ENCODE assay signal across 26 cellular contexts in the genomic region with DNA sequence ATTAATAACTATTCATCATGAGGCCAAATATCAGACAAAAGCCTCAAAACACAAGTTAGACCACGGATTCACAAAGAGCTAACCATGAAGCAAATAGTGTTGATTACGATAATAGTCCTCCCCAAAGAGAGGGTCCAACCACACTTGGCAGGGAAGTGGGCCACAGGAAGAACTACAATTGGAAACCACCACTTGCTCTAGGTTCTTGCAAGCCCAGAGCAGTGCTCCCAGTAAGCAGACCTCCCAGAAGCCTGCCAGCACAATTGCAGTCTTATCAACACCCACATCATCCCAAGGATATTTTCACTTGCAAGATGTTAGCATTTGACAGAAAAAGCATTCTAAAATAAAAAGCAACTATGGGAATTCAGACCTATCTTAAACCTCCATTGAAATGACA. TPM values are rescaled to one million over a fixed set of nuclear protein-coding genes. Genes with fewer than 3 reads are reported as not detected.
DNase-seq lines count a peak whose midpoint lies in the region; ATAC-seq and TF ChIP-seq lines count a peak whose summit lies in the region.
"Had no signal": no experiment of that assay in that cellular context is flagged by ENCODE, and none has a peak within 500 bp of the region (broad histone marks: within the 10 kb centered on the region; RNA-seq: fewer than 3 reads in every experiment).

No MANE protein-coding gene starts in this region.

- no peak overlapping the region for H2BK12ac ChIP-seq in trophoblast cell (ENCODE audit: low read length)

- H3K27me3 ChIP-seq in SK-N-SH (ENCODE audit: insufficient read depth) (no peaks in the 10 kb centered on the region), trophoblast cell (ENCODE audit: insufficient read depth, low read length) (no peaks in the 10 kb centered on the region)
- H3K27me3 ChIP-seq: heart left ventricle, left lung, spleen, transverse colon had no signal

- H3K4ac ChIP-seq in trophoblast cell (ENCODE audit: low read depth, low read length), result peak overlapping the region; percentile 65

- H3K18ac ChIP-seq in trophoblast cell (ENCODE audit: low read length), result no peak overlapping the region

- no peak for TF ChIP-seq EP300 in SK-N-SH (IDR thresholded peaks at IDR 0.05; ENCODE audit: borderline replicate concordance in 1 of 2, low read depth in 1 of 2, low read length in 1 of 2)

- no peak for TF ChIP-seq RAD21 in SK-N-SH (IDR thresholded peaks at IDR 0.05; ENCODE audit: low read length)

- H3K4me2 ChIP-seq in SK-N-SH, result peak overlapping the region; percentile 21; the same call in 1 of the 2 replicates
- no peak overlapping the region for H3K4me2 ChIP-seq in trophoblast cell (ENCODE audit: low read length)

- H3K9ac ChIP-seq in SK-N-SH, result no peak overlapping the region
- no peak overlapping the region for H3K9ac ChIP-seq in trophoblast cell (ENCODE audit: low read length)
- H3K9ac ChIP-seq: GM23248 had no signal

- no peak overlapping the region for H4K12ac ChIP-seq in trophoblast cell (ENCODE audit: low read depth, low read length)

- POLR2A ChIA-PET in SK-N-SH (lab: Yijun Ruan, JAX), result no interaction called here

- no peak for ATAC-seq in SK-N-SH treated with all-trans-retinoic acid at 6 μM for 48 hours
- ATAC-seq in activated T-helper 17 cell treated with anti-CD3 and anti-CD28 coated beads, Interleukin-2, amount 50 U/mL, for 72 hours (replicated peaks), result no peak
- ATAC-seq: heart left ventricle; left lung; mucosa of descending colon; stimulated activated naive CD8-positive, alpha-beta T cell treated with anti-CD3 and anti-CD28 coated beads, Interleukin-15, Interleukin-2, amounts not matched to agents 100 U/mL and 50 U/mL, for 24 hours had no signal

- no peak overlapping the region for H2AFZ ChIP-seq in SK-N-SH (ENCODE audit: low read depth)
- no peak overlapping the region for H2AFZ ChIP-seq in trophoblast cell (ENCODE audit: insufficient read depth, low read length, poor library complexity)
- H2AFZ ChIP-seq: GM23248 had no signal

- no peak overlapping the region for H3K14ac ChIP-seq in trophoblast cell (ENCODE audit: low read length)

- DNase-seq in SK-N-SH (no peak), iPS-NIHi7 (ENCODE audit: extremely low spot score) (peak; percentile 18), trophoblast cell (peak; percentile 30 to 66), NCI-H1105 (lab: John Stamatoyannopoulos, UW) (no peak), NCI-H2107 (lab: John Stamatoyannopoulos, UW) (no peak)
- no peak for DNase-seq in stimulated activated CD4-positive, alpha-beta T cell treated with anti-CD3 and anti-CD28 coated beads, Interleukin-4, amount 100 ng/mL, for 4 hours
- DNase-seq: activated CD4-positive, alpha-beta T cell treated with anti-CD3 and anti-CD28 coated beads, Interleukin-2, amount 50 U/mL, for 48 hours; activated gamma-delta T cell; AML-193; cortex of kidney; GM23248; heart left ventricle; left lung; mucosa of descending colon; NCI-H1694; NCI-H2171 treated with DMSO at 0.1 percent for 48 hours; NCI-H526; retina; spleen; stimulated activated CD4-positive, alpha-beta T cell treated with anti-CD3 and anti-CD28 coated beads, Interleukin-4, amount 100 ng/mL, for 24 hours; stimulated activated naive CD8-positive, alpha-beta T cell treated with anti-CD3 and anti-CD28 coated beads, Interleukin-15, Interleukin-2, amounts not matched to agents 100 U/mL and 50 U/mL, for 24 hours; transverse colon had no signal

- H2BK120ac ChIP-seq in trophoblast cell (ENCODE audit: insufficient read depth, low read length, poor library complexity), result no peak overlapping the region

- H3K23ac ChIP-seq in trophoblast cell (ENCODE audit: low read length), result no peak overlapping the region

- peaks cover 98% of the 10 kb centered on the region for H4K20me1 ChIP-seq in SK-N-SH (ENCODE audit: insufficient read depth)

- no peaks in the 10 kb centered on the region for H3K27me3 Mint-ChIP-seq in activated T-helper 17 cell treated with anti-CD3 and anti-CD28 coated beads, Interleukin-2, amount 50 U/mL, for 72 hours

- no peaks in the 10 kb centered on the region for H3K9me3 Mint-ChIP-seq in activated T-helper 17 cell treated with anti-CD3 and anti-CD28 coated beads, Interleukin-2, amount 50 U/mL, for 72 hours
- H3K9me3 Mint-ChIP-seq: T-helper 2 cell treated with Interferon-gamma antibody and Interleukin-4, amounts not matched to agents 5 μg/mL and 100 μg/mL, for 36 hours had no signal

- peaks cover 100% of the 10 kb centered on the region for H3K79me2 ChIP-seq in SK-N-SH (ENCODE audit: insufficient read depth)
- H3K79me2 ChIP-seq in trophoblast cell (ENCODE audit: control insufficient read depth, insufficient read depth, low read length, poor library complexity), result peaks cover 17% of the 10 kb centered on the region

- TF ChIP-seq CTCF in SK-N-SH (IDR thresholded peaks at IDR 0.05), result no peak

- peaks cover 11% of the 10 kb centered on the region for H3F3A ChIP-seq in SK-N-SH (replicated peaks; ENCODE audit: insufficient read depth)

- no peaks in the 10 kb centered on the region for H3K9me3 ChIP-seq in SK-N-SH
- H3K9me3 ChIP-seq in trophoblast cell (ENCODE audit: insufficient read depth, low read depth, low read length), result no peaks in the 10 kb centered on the region
- H3K9me3 ChIP-seq: heart left ventricle, left lung, mucosa of descending colon, spleen, transverse colon had no signal

- no peak overlapping the region for H3K4me3 Mint-ChIP-seq in activated T-helper 17 cell treated with anti-CD3 and anti-CD28 coated beads, Interleukin-2, amount 50 U/mL, for 72 hours
- H3K4me3 Mint-ChIP-seq: T-helper 2 cell treated with Interferon-gamma antibody and Interleukin-4, amounts not matched to agents 5 μg/mL and 100 μg/mL, for 36 hours had no signal

- CTCF ChIA-PET in SK-N-SH (lab: Yijun Ruan, JAX), result no interaction called here

- peak overlapping the region; percentile 59 for H3K27ac Mint-ChIP-seq in activated T-helper 17 cell treated with anti-CD3 and anti-CD28 coated beads, Interleukin-2, amount 50 U/mL, for 72 hours
- H3K27ac Mint-ChIP-seq: T-helper 2 cell treated with Interferon-gamma antibody and Interleukin-4, amounts not matched to agents 5 μg/mL and 100 μg/mL, for 36 hours had no signal

- 93% methylated on average over 2 of the region's 2 CpGs for WGBS in SK-N-SH (ENCODE audit: low lambda C conversion rate)
- no CpG with 5 or more reads among the region's 2 CpGs for WGBS in trophoblast cell (ENCODE audit: extremely low coverage, insufficient coverage, insufficient read length)

- no peak overlapping the region for H3K27ac ChIP-seq in SK-N-SH (ENCODE audit: low read depth in 2 of 2, low read length in 1 of 2)
- no peak overlapping the region for H3K27ac ChIP-seq in trophoblast cell (ENCODE audit: low read depth, low read length)
- H3K27ac ChIP-seq: 22Rv1, GM23248, heart left ventricle, left lung, spleen, transverse colon had no signal

- peaks cover 6% of the 10 kb centered on the region for H3K36me3 Mint-ChIP-seq in activated T-helper 17 cell treated with anti-CD3 and anti-CD28 coated beads, Interleukin-2, amount 50 U/mL, for 72 hours (ENCODE audit: low read depth)

- H3K4me1 ChIP-seq in SK-N-SH (ENCODE audit: control insufficient read depth in 1 of 2, insufficient read depth in 2 of 2, low read depth in 1 of 2, low read length in 1 of 2) (peaks cover 0 to 3% of the 10 kb centered on the region in 2 experiments; a peak in 1 of 4 replicates), trophoblast cell (ENCODE audit: control insufficient read depth in 1 of 2, insufficient read depth in 2 of 2, low read length in 2 of 2) (no peaks in the 10 kb centered on the region)

- H3K4me3 ChIP-seq in SK-N-SH (ENCODE audit: low read depth in 2 of 2, low read length in 1 of 2) (no peak overlapping the region), trophoblast cell (ENCODE audit: low read depth, low read length) (no peak overlapping the region)
- H3K4me3 ChIP-seq: GM23248, heart left ventricle, left lung, mucosa of descending colon, spleen, transverse colon had no signal

- H4K91ac ChIP-seq in trophoblast cell (ENCODE audit: low read depth, low read length), result no peak overlapping the region

- H3K4me1 Mint-ChIP-seq in activated T-helper 17 cell treated with anti-CD3 and anti-CD28 coated beads, Interleukin-2, amount 50 U/mL, for 72 hours, result peaks cover 23% of the 10 kb centered on the region

- H2AK5ac ChIP-seq in trophoblast cell (ENCODE audit: low read length), result no peak overlapping the region

- no peaks in the 10 kb centered on the region for H3K9me2 ChIP-seq in SK-N-SH

- H4K8ac ChIP-seq in trophoblast cell (ENCODE audit: low read depth, low read length), result no peak overlapping the region

- no peaks in the 10 kb centered on the region for H3K79me1 ChIP-seq in trophoblast cell (ENCODE audit: low read length)

- peaks cover 0 to 4% of the 10 kb centered on the region in 2 experiments for H3K36me3 ChIP-seq in SK-N-SH (replicated peaks in 1 of 2; ENCODE audit: control insufficient read depth in 1 of 2, insufficient read depth in 2 of 2, low read length in 1 of 2)
- H3K36me3 ChIP-seq in trophoblast cell (ENCODE audit: control insufficient read depth in 1 of 2, insufficient read depth in 2 of 2, low read length in 2 of 2), result no peaks in the 10 kb centered on the region
- H3K36me3 ChIP-seq: heart left ventricle, left lung, spleen, transverse colon had no signal

- no peak overlapping the region for H2BK5ac ChIP-seq in trophoblast cell (ENCODE audit: low read depth, low read length, poor library complexity)

TF ChIP-seq in SK-N-SH, 30 proteins besides CTCF, POLR2A, EP300 and RAD21 (continues in another document):
- TF ChIP-seq, protein P1, sequence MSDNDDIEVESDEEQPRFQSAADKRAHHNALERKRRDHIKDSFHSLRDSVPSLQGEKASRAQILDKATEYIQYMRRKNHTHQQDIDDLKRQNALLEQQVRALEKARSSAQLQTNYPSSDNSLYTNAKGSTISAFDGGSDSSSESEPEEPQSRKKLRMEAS (IDR thresholded peaks at IDR 0.05; ENCODE audit: low read depth), result no peak
- no peak for TF ChIP-seq POLR2AphosphoS5 (IDR thresholded peaks at IDR 0.05; ENCODE audit: low read depth, low read length)
- no peak for TF ChIP-seq SMC3 (IDR thresholded peaks at IDR 0.05; ENCODE audit: low read depth, low read length)
- TF ChIP-seq FOXJ3 (CRISPR knock-in tag; IDR thresholded peaks at IDR 0.05), result no peak
- no peak for TF ChIP-seq FOXM1 (IDR thresholded peaks at IDR 0.05; ENCODE audit: low read depth)

TF ChIP-seq in SK-N-SH treated with all-trans-retinoic acid at 6 μM for 48 hours, 23 proteins besides CTCF, POLR2A, EP300 and RAD21 (continues in another document):
- TF ChIP-seq ZNF565 (CRISPR knock-in tag; conservative IDR thresholded peaks at IDR 0.05; ENCODE audit: low read depth), result no peak
- TF ChIP-seq CSDC2 (CRISPR knock-in tag; IDR thresholded peaks at IDR 0.05), result no peak

RNA-seq across cellular contexts. Expression of a gene that starts 11.3 kb away (rescaled TPM):
- 12.1 and 15.3 TPM in 2 replicates for polyA plus RNA-seq in SK-N-SH (2012; rRNA removed)
- polyA plus RNA-seq in SK-N-SH (2012; cell fraction: cytosol; rRNA removed), result 15.4 and 18.2 TPM in 2 replicates
- 13.7 and 23.7 TPM in 2 replicates for polyA plus RNA-seq in SK-N-SH (2012; cell fraction: nucleus; rRNA removed)
- total RNA-seq in activated T-helper 17 cell treated with anti-CD3 and anti-CD28 coated beads, Interleukin-2, amount 50 U/mL, for 72 hours, result 10 to 100 TPM; 28.8 to 33.1 TPM
- 18.6 and 20.2 TPM in 2 replicates for polyA plus RNA-seq in trophoblast cell (2013)

Comparison
In these comparisons a context has a peak if more than half of its experiments do, and no peak if none do; other contexts are left out.
1. DNase-seq: peak in iPS-NIHi7 (single experiment) and trophoblast cell (2 of 2); none in SK-N-SH (single experiment), stimulated activated CD4-positive, alpha-beta T cell treated with anti-CD3 and anti-CD28 coated beads, Interleukin-4, amount 100 ng/mL, for 4 hours (0 of 2), NCI-H1105 (single experiment) and NCI-H2107 (single experiment).